In the genomic region with DNA sequence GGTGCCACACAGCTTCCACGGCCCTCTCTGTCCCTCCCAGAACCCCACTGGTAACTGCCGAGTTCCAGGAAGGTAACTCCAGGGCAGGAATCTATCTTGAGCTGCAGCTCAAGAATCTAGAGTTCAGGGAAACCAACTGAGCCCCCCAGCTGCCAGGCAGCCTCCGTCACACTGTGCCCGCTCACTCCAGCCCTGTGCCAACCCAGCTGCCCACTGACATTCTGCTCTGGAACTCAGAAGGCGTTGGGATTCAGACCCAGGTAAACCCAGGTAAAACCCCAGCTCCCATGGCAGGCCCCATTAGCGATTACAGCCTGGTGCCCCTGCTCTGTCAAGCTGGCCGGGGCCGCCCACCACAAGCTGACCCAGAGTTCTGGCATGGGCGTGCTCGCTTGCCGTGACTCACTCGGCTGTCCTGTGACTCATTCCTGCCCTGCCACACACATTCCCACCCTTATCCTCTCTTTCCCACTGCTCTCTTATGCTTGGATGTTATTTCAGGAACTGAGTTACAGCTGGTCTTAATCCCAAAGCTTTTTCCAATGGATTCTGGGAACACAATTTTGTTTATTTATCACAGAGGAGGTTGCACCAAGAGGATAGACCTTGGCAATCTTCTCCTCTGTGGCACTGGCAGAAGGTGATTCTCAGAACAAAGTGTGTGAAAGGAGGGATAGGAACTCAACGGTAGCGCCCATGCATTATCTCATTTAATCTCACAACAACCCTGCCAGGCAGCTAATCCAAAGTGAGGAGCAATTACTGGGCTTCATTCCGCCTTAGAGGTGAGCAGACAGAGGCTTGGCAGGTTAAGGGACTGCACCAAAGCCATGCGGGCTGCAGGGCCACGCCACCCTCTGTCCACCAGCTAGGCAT, we compare ENCODE assay signal across 8 cellular contexts. TPM values are rescaled to one million over a fixed set of nuclear protein-coding genes. Genes with fewer than 3 reads are reported as not detected.
DNase-seq lines count a peak whose midpoint lies in the region; ATAC-seq and TF ChIP-seq lines count a peak whose summit lies in the region.

No MANE protein-coding gene starts in this region.

- peak overlapping the region in 5 of 11 experiments; percentile 5 to 71 (median 66); a peak in 8 of 22 replicates for H3K9ac ChIP-seq in BLaER1 treated with 17β-estradiol and CSF1 and Interleukin-3, amounts not matched to agents 10 nM and 100 nM

- peaks cover 12 to 78% (median 40%) of the 10 kb centered on the region in 11 experiments; a peak in 19 of 22 replicates for H3K36me3 ChIP-seq in BLaER1 treated with 17β-estradiol and CSF1 and Interleukin-3, amounts not matched to agents 10 nM and 100 nM
- H3K36me3 ChIP-seq in SJSA1 (no peaks in the 10 kb centered on the region), ovary (no peaks in the 10 kb centered on the region)

- peaks cover 88 to 100% (median 100%) of the 10 kb centered on the region in 10 experiments for H3K4me1 ChIP-seq in BLaER1 treated with 17β-estradiol and CSF1 and Interleukin-3, amounts not matched to agents 10 nM and 100 nM
- H3K4me1 ChIP-seq in SJSA1 (replicated peaks) (peaks cover 24% of the 10 kb centered on the region), ovary (ENCODE audit: insufficient read depth) (peaks cover 18% of the 10 kb centered on the region)

- H4K20me1 ChIP-seq in BLaER1 treated with 17β-estradiol and CSF1 and Interleukin-3, amounts not matched to agents 10 nM and 100 nM = peaks cover 27 to 97% (median 84%) of the 10 kb centered on the region in 11 experiments; a peak in 21 of 22 replicates

- peak overlapping the region in 8 of 11 experiments; percentile 42 to 99 (median 80); a peak in 16 of 22 replicates for H3K27ac ChIP-seq in BLaER1 treated with 17β-estradiol and CSF1 and Interleukin-3, amounts not matched to agents 10 nM and 100 nM
- H3K27ac ChIP-seq in SJSA1 (peak overlapping the region; percentile 63), ovary (peak overlapping the region; percentile 44 to 71)

- no peak for TF ChIP-seq POLR2A in ovary (IDR thresholded peaks at IDR 0.05)

- 38 to 43% (median 42%) methylated on average over 17 of the region's 17 CpGs for WGBS in ovary, 3 donors

- no peaks in the 10 kb centered on the region for H3K27me3 ChIP-seq in BLaER1 treated with 17β-estradiol and CSF1 and Interleukin-3, amounts not matched to agents 10 nM and 100 nM
- H3K27me3 ChIP-seq in SJSA1 (replicated peaks) = no peaks in the 10 kb centered on the region
- no peaks in the 10 kb centered on the region for H3K27me3 ChIP-seq in ovary

- no peak overlapping the region for H3K4me3 ChIP-seq in BLaER1 treated with 17β-estradiol and CSF1 and Interleukin-3, amounts not matched to agents 10 nM and 100 nM
- H3K4me3 ChIP-seq in SJSA1 = no peak overlapping the region
- H3K4me3 ChIP-seq in fibroblast of pulmonary artery (replicated peaks; ENCODE audit: low read depth, low read length) = no peak overlapping the region
- no peak overlapping the region for H3K4me3 ChIP-seq in ovary

- no peaks in the 10 kb centered on the region for H3K9me3 ChIP-seq in BLaER1 treated with 17β-estradiol and CSF1 and Interleukin-3, amounts not matched to agents 10 nM and 100 nM (replicated peaks in 1 of 11)
- H3K9me3 ChIP-seq in SJSA1 (replicated peaks) = no peaks in the 10 kb centered on the region
- no peaks in the 10 kb centered on the region for H3K9me3 ChIP-seq in ovary

- no peak for ATAC-seq in GM19324 (IDR thresholded peaks at IDR 0.05; ENCODE audit: low FRiP score, unreplicated experiment)
- ATAC-seq in HG03442 (IDR thresholded peaks at IDR 0.05; ENCODE audit: unreplicated experiment) = no peak
- no peak for ATAC-seq in HG03571 (IDR thresholded peaks at IDR 0.05; ENCODE audit: unreplicated experiment)
- no peak for ATAC-seq in HG02852 (IDR thresholded peaks at IDR 0.05; ENCODE audit: unreplicated experiment)

- peak overlapping the region; percentile 70 to 94 (median 88) for H3K4me2 ChIP-seq in BLaER1 treated with 17β-estradiol and CSF1 and Interleukin-3, amounts not matched to agents 10 nM and 100 nM

- intact Hi-C loops in ovary (cut with DNase I) = loop anchor here in 1 of 4 donors (5.0 kb wide), 1 partner anchor 49 kb away; no protein-coding TSS in a partner anchor

- peak; percentile 88 to 92 for DNase-seq in SJSA1 (ENCODE audit: low read depth in 1 of 2, low spot score in 2 of 2)
- peak; percentile 91 for DNase-seq in fibroblast of pulmonary artery (ENCODE audit: low read depth)
- DNase-seq in ovary = peak; percentile 79 to 89 (median 85)

- TF ChIP-seq EP300 in ovary (IDR thresholded peaks at IDR 0.05) = peak; percentile 13

- no peak for TF ChIP-seq CTCF in fibroblast of pulmonary artery (IDR thresholded peaks at IDR 0.05; ENCODE audit: low read length, missing control alignments)
- TF ChIP-seq CTCF in ovary (IDR thresholded peaks at IDR 0.05) = no peak

RNA-seq across cellular contexts. Expression of gene SYNE3, which starts 33.2 kb away (rescaled TPM):
- 8.3 and 11.5 TPM in 2 replicates for total RNA-seq in SJSA1 (2014; rRNA removed; shearing (Covaris generic))
- total RNA-seq in ovary = 10 to 100 TPM in 5 of 7 donors, 1 to 10 TPM in 2; 6.4 to 26.0 (median 14.9) TPM
- 1 to 10 TPM; 3.7 to 5.1 TPM for polyA plus RNA-seq in ovary

RNA-seq across cellular contexts. Expression of gene GLRX5, which starts 51.6 kb away (rescaled TPM):
- total RNA-seq in SJSA1 (2014; rRNA removed; shearing (Covaris generic)) = 56.2 and 82.3 TPM in 2 replicates
- total RNA-seq in ovary = 10 to 100 TPM; 38.0 to 49.2 (median 41.7) TPM
- polyA plus RNA-seq in ovary = 100 to 1,000 TPM in 1 of 2 donors, 10 to 100 TPM in 1; 52.6 to 105 TPM
